In genomic region chr2:216696751-216697560, GRCh38 we compare ENCODE assay signal across 8 cellular contexts. TPM values are rescaled to one million over a fixed set of nuclear protein-coding genes. Genes with fewer than 3 reads are reported as not detected.
DNase-seq lines count a peak whose midpoint lies in the region; ATAC-seq, FAIRE-seq and TF ChIP-seq lines count a peak whose summit lies in the region.

No MANE protein-coding gene starts in this region.

- peaks cover 33 to 39% of the 10 kb centered on the region in 2 donors for H3K27me3 Mint-ChIP-seq in CD4-positive, alpha-beta memory T cell
- peaks cover 63% of the 10 kb centered on the region for H3K27me3 Mint-ChIP-seq in activated CD8-positive, alpha-beta memory T cell treated with anti-CD3 and anti-CD28 coated beads, Interleukin-2, amount 10 ng/mL, durations not matched to agents 7 days and 5 days

- ATAC-seq in activated CD8-positive, alpha-beta memory T cell treated with anti-CD3 and anti-CD28 coated beads, Interleukin-2, amount 10 ng/mL, durations not matched to agents 7 days and 5 days = no peak

- H3K4me1 Mint-ChIP-seq in CD4-positive, alpha-beta memory T cell = peaks cover 11 to 25% (median 15%) of the 10 kb centered on the region in 4 donors
- peaks cover 19% of the 10 kb centered on the region for H3K4me1 Mint-ChIP-seq in activated CD8-positive, alpha-beta memory T cell treated with anti-CD3 and anti-CD28 coated beads, Interleukin-2, amount 10 ng/mL, durations not matched to agents 7 days and 5 days

- no peak overlapping the region for H3K4me3 Mint-ChIP-seq in CD4-positive, alpha-beta memory T cell
- no peak overlapping the region for H3K4me3 Mint-ChIP-seq in activated CD8-positive, alpha-beta memory T cell treated with anti-CD3 and anti-CD28 coated beads, Interleukin-2, amount 10 ng/mL, durations not matched to agents 7 days and 5 days

- no peak overlapping the region for H3K4me3 ChIP-seq in LNCaP clone FGC (ENCODE audit: low read depth, low read length)
- no peak overlapping the region for H3K4me3 ChIP-seq in adrenal gland
- no peak overlapping the region for H3K4me3 ChIP-seq in CD4-positive, alpha-beta memory T cell (ENCODE audit: low read length in 2 of 2)

- POLR2A ChIA-PET in CD4-positive, alpha-beta memory T cell (lab: Charles Lee; ENCODE audit: partially characterized antibody) = no interaction called here

- no peaks in the 10 kb centered on the region for H3K9me3 ChIP-seq in adrenal gland (replicated peaks in 1 of 3)
- H3K9me3 ChIP-seq in CD4-positive, alpha-beta memory T cell (ENCODE audit: control insufficient read depth in 1 of 2, low read length in 2 of 2) = no peaks in the 10 kb centered on the region

- 24 to 36% (median 31%) methylated on average over 7 of the region's 7 CpGs for WGBS in adrenal gland, 4 donors

- peak; percentile 39 for TF ChIP-seq CTCF in D721Med (IDR thresholded peaks at IDR 0.05; ENCODE audit: insufficient read depth, missing control alignments)
- TF ChIP-seq CTCF in LNCaP clone FGC (IDR thresholded peaks at IDR 0.05; ENCODE audit: control insufficient read depth, extremely low read depth, insufficient read depth) = peak; percentile 60
- TF ChIP-seq CTCF in adrenal gland (IDR thresholded peaks at IDR 0.05) = peak; percentile 45 to 75 (median 60)

- peaks cover 0 to 2% (median 0%) of the 10 kb centered on the region in 8 donors for H3K9me3 Mint-ChIP-seq in CD4-positive, alpha-beta memory T cell
- no peaks in the 10 kb centered on the region for H3K9me3 Mint-ChIP-seq in activated CD8-positive, alpha-beta memory T cell treated with anti-CD3 and anti-CD28 coated beads, Interleukin-2, amount 10 ng/mL, durations not matched to agents 7 days and 5 days (ENCODE audit: low read depth)

- FAIRE-seq in D721Med (lab: Jason Lieb, UNC) = no peak

- H3K27ac Mint-ChIP-seq in CD4-positive, alpha-beta memory T cell = peak overlapping the region in 1 of 7 donors; percentile 49
- H3K27ac Mint-ChIP-seq in activated CD8-positive, alpha-beta memory T cell treated with anti-CD3 and anti-CD28 coated beads, Interleukin-2, amount 10 ng/mL, durations not matched to agents 7 days and 5 days = no peak overlapping the region

- DNase-seq in D721Med (ENCODE audit: insufficient read length, low spot score) (no peak), LNCaP clone FGC (ENCODE audit: low read depth) (no peak), adrenal gland (no peak), kidney tubule cell (ENCODE audit: low spot score) (peak; percentile 69), OCI-M2 (lab: John Stamatoyannopoulos, UW; ENCODE audit: unreplicated experiment) (no peak), HuH-7 (ENCODE audit: low spot score) (no peak)
- no peak for DNase-seq in CD4-positive, alpha-beta memory T cell
- no peak for DNase-seq in activated CD8-positive, alpha-beta memory T cell treated with anti-CD3 and anti-CD28 coated beads, Interleukin-2, amount 10 ng/mL, durations not matched to agents 7 days and 5 days

- no peaks in the 10 kb centered on the region for H3K36me3 ChIP-seq in adrenal gland (replicated peaks in 1 of 2)
- no peaks in the 10 kb centered on the region for H3K36me3 ChIP-seq in CD4-positive, alpha-beta memory T cell (ENCODE audit: insufficient read depth, low read length)

- H3K36me3 Mint-ChIP-seq in CD4-positive, alpha-beta memory T cell = no peaks in the 10 kb centered on the region
- H3K36me3 Mint-ChIP-seq in activated CD8-positive, alpha-beta memory T cell treated with anti-CD3 and anti-CD28 coated beads, Interleukin-2, amount 10 ng/mL, durations not matched to agents 7 days and 5 days = no peaks in the 10 kb centered on the region

- H3K4me1 ChIP-seq in adrenal gland (replicated peaks in 1 of 2) = peaks cover 23 to 55% of the 10 kb centered on the region in 2 donors
- H3K4me1 ChIP-seq in CD4-positive, alpha-beta memory T cell (ENCODE audit: insufficient read depth, low read length) = peaks cover 20% of the 10 kb centered on the region

- H3K27ac ChIP-seq in adrenal gland = peak overlapping the region in 1 of 5 donors; percentile 42
- no peak overlapping the region for H3K27ac ChIP-seq in CD4-positive, alpha-beta memory T cell (ENCODE audit: low read depth, low read length)

- CTCF ChIA-PET in CD4-positive, alpha-beta memory T cell (lab: Charles Lee; ENCODE audit: partially characterized antibody) = interaction anchor here (0.6 to 2.0 kb wide), 3 partner anchors 12 to 1017 kb away, joined by 3 to 5 read pairs (median 5); no protein-coding TSS in a partner anchor
- CTCF ChIA-PET in activated CD8-positive, alpha-beta memory T cell treated with anti-CD3 and anti-CD28 coated beads, Interleukin-2, amount 10 ng/mL, durations not matched to agents 7 days and 5 days (lab: Charles Lee) = interaction anchor here (1.0 to 1.1 kb wide), 2 partner anchors 30 to 469 kb away, joined by 3 read pairs; no protein-coding TSS in a partner anchor

- H3K27me3 ChIP-seq in adrenal gland = no peaks in the 10 kb centered on the region
- H3K27me3 ChIP-seq in CD4-positive, alpha-beta memory T cell (ENCODE audit: insufficient read depth, low read length) = peaks cover 12% of the 10 kb centered on the region

- no peak for TF ChIP-seq POLR2A in adrenal gland (IDR thresholded peaks at IDR 0.05)

- intact Hi-C loops in adrenal gland (cut with DNase I) = loop anchor here (5.0 to 10.0 kb wide), 2 partner anchors 470 to 478 kb away; no protein-coding TSS in a partner anchor
- intact Hi-C loops in CD4-positive, alpha-beta memory T cell (cut with micrococcal nuclease) = loop anchor here (5.0 kb wide), 1 partner anchor 1060 kb away; no protein-coding TSS in a partner anchor

RNA-seq across cellular contexts. Expression of gene IGFBP5, which starts 1.6 kb away (rescaled TPM):
- 1,000 to 10,000 TPM in 3 of 8 donors, 100 to 1,000 TPM in 5; 348 to 2,550 (median 761) TPM for total RNA-seq in adrenal gland
- 100 to 1,000 TPM in 2 of 3 donors, 10 to 100 TPM in 1; 92.5 to 204 (median 204) TPM for polyA plus RNA-seq in adrenal gland
- under 1 TPM in 1 of 2 experiments, not detected in 1; 0.23 TPM for total RNA-seq in CD4-positive, alpha-beta memory T cell
- polyA plus RNA-seq in CD4-positive, alpha-beta memory T cell = not detected
- total RNA-seq in activated CD8-positive, alpha-beta memory T cell treated with anti-CD3 and anti-CD28 coated beads, Interleukin-2, amount 10 ng/mL, durations not matched to agents 7 days and 5 days = under 1 TPM in 1 of 2 experiments, not detected in 1; 0.02 TPM

Comparison
In these comparisons a context has a peak if more than half of its experiments do, and no peak if none do; other contexts are left out.
1. RNA of gene IGFBP5, which starts 1.6 kb away (total RNA-seq): 348 to 2,550 TPM in adrenal gland; 0.23 TPM in CD4-positive, alpha-beta memory T cell and 0.02 TPM in activated CD8-positive, alpha-beta memory T cell treated with anti-CD3 and anti-CD28 coated beads, Interleukin-2, amount 10 ng/mL, durations not matched to agents 7 days and 5 days; every median in the first group is over 100 times any median in the second.
2. Peak in every context shown above with its lines, with median percentiles within 50 percentile points of each other: CTCF ChIP-seq.